Comparison of ENCODE assay signal across 9 cellular contexts in the genomic region with DNA sequence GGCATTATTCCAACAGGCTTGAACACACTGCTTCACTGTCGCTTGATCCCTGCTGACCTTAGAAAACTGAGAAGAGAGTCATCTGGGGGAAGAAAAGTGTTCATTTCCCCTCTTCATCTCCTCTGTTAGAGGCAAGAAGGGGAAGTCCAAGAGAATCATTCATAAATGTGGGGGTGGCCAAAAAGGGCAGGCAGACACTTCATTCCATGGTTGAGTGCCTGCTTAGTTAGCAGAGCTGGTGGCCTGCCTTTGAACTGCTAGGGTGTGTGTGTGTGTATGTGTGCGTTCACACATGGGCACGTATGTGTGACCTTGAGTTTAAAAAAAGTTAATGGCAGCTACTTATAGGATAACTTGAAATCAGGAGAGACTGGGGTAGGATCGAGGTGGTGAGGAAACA. TPM values are rescaled to one million over a fixed set of nuclear protein-coding genes. Genes with fewer than 3 reads are reported as not detected.
A peak's percentile ranks its signal among the peaks of the same experiment; 100 is the strongest.
DNase-seq lines count a peak whose midpoint lies in the region; ATAC-seq and TF ChIP-seq lines count a peak whose summit lies in the region.
"Had no signal": no experiment of that assay in that cellular context is flagged by ENCODE, and none has a peak within 500 bp of the region (broad histone marks: within the 10 kb centered on the region; RNA-seq: fewer than 3 reads in every experiment).

No MANE protein-coding gene starts in this region.

- intact Hi-C loops in adrenal gland (cut with DNase I): loop anchor here in 1 of 2 donors (5.0 kb wide), 1 partner anchor 130 kb away; no protein-coding TSS in a partner anchor

- POLR2A ChIA-PET in CD8-positive, alpha-beta memory T cell (lab: Charles Lee): no interaction called here

- H3K4me1 ChIP-seq in CD8-positive, alpha-beta memory T cell (ENCODE audit: insufficient read depth, low read length): no peaks in the 10 kb centered on the region
- no peaks in the 10 kb centered on the region for H3K4me1 ChIP-seq in adrenal gland (replicated peaks in 1 of 2)

- 72 to 88% (median 75%) methylated on average over 4 of the region's 4 CpGs for WGBS in adrenal gland, 4 donors

- no peaks in the 10 kb centered on the region for H3K9me3 ChIP-seq in CD8-positive, alpha-beta memory T cell (ENCODE audit: low read length)
- no peaks in the 10 kb centered on the region for H3K9me3 ChIP-seq in adrenal gland (replicated peaks in 1 of 3)

- H3K4me3 ChIP-seq in CD8-positive, alpha-beta memory T cell (ENCODE audit: low read length): no peak overlapping the region
- H3K4me3 ChIP-seq in adrenal gland: no peak overlapping the region

- no peak overlapping the region for H3K27ac Mint-ChIP-seq in CD8-positive, alpha-beta memory T cell

- peaks cover 4% of the 10 kb centered on the region for H3K27me3 ChIP-seq in CD8-positive, alpha-beta memory T cell (ENCODE audit: insufficient read depth, low read length, poor library complexity, severe bottlenecking)
- no peaks in the 10 kb centered on the region for H3K27me3 ChIP-seq in adrenal gland

- H3K4me3 Mint-ChIP-seq in CD8-positive, alpha-beta memory T cell: no peak overlapping the region

- no peaks in the 10 kb centered on the region for H3K4me1 Mint-ChIP-seq in CD8-positive, alpha-beta memory T cell

- DNase-seq in left kidney (ENCODE audit: low read depth, low spot score): peak; percentile 96
- DNase-seq in NCI-H146 treated with DMSO at 0.1 percent for 48 hours (lab: John Stamatoyannopoulos, UW; ENCODE audit: unreplicated experiment): no peak
- no peak for DNase-seq in CD8-positive, alpha-beta memory T cell
- DNase-seq in adrenal gland: no peak
- no peak for DNase-seq in A172 (ENCODE audit: low spot score)

- H3K27ac ChIP-seq in CD8-positive, alpha-beta memory T cell (ENCODE audit: low read depth, low read length): no peak overlapping the region
- no peak overlapping the region for H3K27ac ChIP-seq in adrenal gland

- TF ChIP-seq POLR2A in adrenal gland (IDR thresholded peaks at IDR 0.05): no peak

- CTCF ChIA-PET in CD8-positive, alpha-beta memory T cell (lab: Charles Lee): interaction anchor here (1.2 to 1.3 kb wide), 2 partner anchors 121 to 128 kb away, joined by 4 read pairs; no protein-coding TSS in a partner anchor

- no peaks in the 10 kb centered on the region for H3K36me3 ChIP-seq in CD8-positive, alpha-beta memory T cell (ENCODE audit: insufficient read depth, low read length)
- H3K36me3 ChIP-seq in adrenal gland (replicated peaks in 1 of 2): no peaks in the 10 kb centered on the region

- peak; percentile 100 for ATAC-seq in GM18517 (IDR thresholded peaks at IDR 0.05; ENCODE audit: unreplicated experiment)
- peak; percentile 98 for ATAC-seq in GM21515 (IDR thresholded peaks at IDR 0.05; ENCODE audit: unreplicated experiment)
- ATAC-seq in HG03378 (IDR thresholded peaks at IDR 0.05; ENCODE audit: unreplicated experiment): peak; percentile 100

- H3K36me3 Mint-ChIP-seq in CD8-positive, alpha-beta memory T cell: no peaks in the 10 kb centered on the region

- H3K27me3 Mint-ChIP-seq in CD8-positive, alpha-beta memory T cell: peaks cover 22 to 58% of the 10 kb centered on the region in 2 donors

- H3K9me3 Mint-ChIP-seq in CD8-positive, alpha-beta memory T cell: no peaks in the 10 kb centered on the region

- no peak for TF ChIP-seq CTCF in adrenal gland (IDR thresholded peaks at IDR 0.05)

RNA-seq across cellular contexts. Expression of a gene that starts 39.4 kb away (rescaled TPM):
- total RNA-seq in CD8-positive, alpha-beta memory T cell: not detected
- not detected for polyA plus RNA-seq in CD8-positive, alpha-beta memory T cell
- not detected for total RNA-seq in adrenal gland
- polyA plus RNA-seq in adrenal gland: not detected
- 0.07 TPM in 1 of 2 replicates, not detected in the other for total RNA-seq in A172 (2014; rRNA removed; shearing (Covaris generic))
- total RNA-seq: ureter had no signal

RNA-seq across cellular contexts. Expression of a gene that starts 53.3 kb away (rescaled TPM):
- total RNA-seq in CD8-positive, alpha-beta memory T cell: not detected
- not detected for polyA plus RNA-seq in CD8-positive, alpha-beta memory T cell
- 10 to 100 TPM; 10.6 to 39.7 (median 23.3) TPM for total RNA-seq in adrenal gland
- 10 to 100 TPM in 2 of 3 donors, 1 to 10 TPM in 1; 7.5 to 31.9 (median 19.4) TPM for polyA plus RNA-seq in adrenal gland
- 7.4 and 11.5 TPM in 2 replicates for total RNA-seq in A172 (2014; rRNA removed; shearing (Covaris generic))
